ENCODE assay signal across 1 cellular context in genomic region chr20:14991023-14991422, GRCh38.
TF ChIP-seq lines count a peak whose summit lies in the region.

No MANE protein-coding gene starts in this region.

TF ChIP-seq in HepG2, 621 proteins besides CTCF, POLR2A, EP300 and RAD21 (continued from another document):
- TF ChIP-seq GLMP (CRISPR knock-in tag; IDR thresholded peaks at IDR 0.05; ENCODE audit: borderline replicate concordance) (no peak), DPF2 (CRISPR knock-in tag; IDR thresholded peaks at IDR 0.05; ENCODE audit: borderline replicate concordance, low read depth) (peak; percentile 34), MTA3 (CRISPR knock-in tag; IDR thresholded peaks at IDR 0.05) (no peak), RFX1 (IDR thresholded peaks at IDR 0.05) (no peak), ZNF414 (CRISPR knock-in tag; IDR thresholded peaks at IDR 0.05) (0 out of 2 replicates have a peak, but pooled peaks have one; percentile 54), ZNF20 (CRISPR knock-in tag; IDR thresholded peaks at IDR 0.05) (no peak), KLF16 (CRISPR knock-in tag; IDR thresholded peaks at IDR 0.05) (peak in 1 of 2 experiments; percentile 74; a peak in 1 of 4 replicates), CENPT (CRISPR knock-in tag; IDR thresholded peaks at IDR 0.05; ENCODE audit: low read depth) (no peak), MAFG (CRISPR knock-in tag; IDR thresholded peaks at IDR 0.05) (no peak), HMGXB3 (CRISPR knock-in tag; IDR thresholded peaks at IDR 0.05; ENCODE audit: borderline replicate concordance) (peak; percentile 72; the same call in 1 of the 2 replicates), KIAA2018 (CRISPR knock-in tag; IDR thresholded peaks at IDR 0.05; ENCODE audit: borderline replicate concordance) (no peak), REPIN1 (CRISPR knock-in tag; IDR thresholded peaks at IDR 0.05; ENCODE audit: borderline replicate concordance, low read depth) (no peak), SYNCRIP (IDR thresholded peaks at IDR 0.05; ENCODE audit: insufficient read depth, low read depth, low read length) (no peak), MBD4 (IDR thresholded peaks at IDR 0.05; ENCODE audit: borderline replicate concordance, low read length) (no peak; the same call in 1 of the 2 replicates), IKZF5 (CRISPR knock-in tag; IDR thresholded peaks at IDR 0.05) (peak; percentile 79), ZNF724P (CRISPR knock-in tag; IDR thresholded peaks at IDR 0.05; ENCODE audit: borderline replicate concordance) (no peak), FOXP1 (IDR thresholded peaks at IDR 0.05) (no peak), FOXP1 (CRISPR knock-in tag; IDR thresholded peaks at IDR 0.05) (peak; percentile 89)
